Comparison of ENCODE assay signal across 9 cellular contexts in genomic region chr4:91064157-91064853, GRCh38.
DNase-seq lines count a peak whose midpoint lies in the region; ATAC-seq, FAIRE-seq and TF ChIP-seq lines count a peak whose summit lies in the region.
"Had no signal": no experiment of that assay in that cellular context is flagged by ENCODE, and none has a peak within 500 bp of the region (broad histone marks: within the 10 kb centered on the region; RNA-seq: fewer than 3 reads in every experiment).

No MANE protein-coding gene starts in this region.

- H3K36me3 ChIP-seq in astrocyte (ENCODE audit: insufficient read depth, low read length): no peaks in the 10 kb centered on the region

- no peaks in the 10 kb centered on the region for H3K79me2 ChIP-seq in astrocyte (ENCODE audit: insufficient read depth, low read length)

- FAIRE-seq in astrocyte (lab: Jason Lieb, UNC): no peak

- no peaks in the 10 kb centered on the region for H4K20me1 ChIP-seq in astrocyte (ENCODE audit: insufficient read depth, low read length)

- H3K4me3 Mint-ChIP-seq in astrocyte (ENCODE audit: unreplicated experiment): no peak overlapping the region

- no peaks in the 10 kb centered on the region for H3K9me3 Mint-ChIP-seq in astrocyte (ENCODE audit: unreplicated experiment)

- no peak overlapping the region for H2AFZ ChIP-seq in astrocyte (ENCODE audit: low read depth, low read length)

- no peaks in the 10 kb centered on the region for H3K4me1 ChIP-seq in astrocyte (ENCODE audit: insufficient read depth, low read length)

- TF ChIP-seq CTCF in astrocyte (IDR thresholded peaks at IDR 0.05; ENCODE audit: insufficient read depth, low read depth, low read length): no peak

- H3K4me1 Mint-ChIP-seq in astrocyte (ENCODE audit: low read depth, unreplicated experiment): peaks cover 8% of the 10 kb centered on the region

- ATAC-seq in HG03378 (IDR thresholded peaks at IDR 0.05; ENCODE audit: unreplicated experiment) (no peak), esophagus mucosa (no peak)

- H3K9me3 ChIP-seq in astrocyte (ENCODE audit: insufficient read depth, low read depth, low read length): no peaks in the 10 kb centered on the region

- H3K36me3 Mint-ChIP-seq in astrocyte (ENCODE audit: low read depth, unreplicated experiment): no peaks in the 10 kb centered on the region

- no peaks in the 10 kb centered on the region for H3K27me3 Mint-ChIP-seq in astrocyte (ENCODE audit: low read depth, unreplicated experiment)

- H3K4me3 ChIP-seq in astrocyte (ENCODE audit: insufficient read depth, low read depth, low read length): no peak overlapping the region

- peak overlapping the region; percentile 6 for H3K27ac Mint-ChIP-seq in astrocyte (ENCODE audit: unreplicated experiment)

- no peak overlapping the region for H3K9ac ChIP-seq in astrocyte (ENCODE audit: low read length)

- H3K27ac ChIP-seq in astrocyte (ENCODE audit: low read depth, low read length): no peak overlapping the region
- H3K27ac ChIP-seq: HL-60 had no signal

- no peak overlapping the region for H3K4me2 ChIP-seq in astrocyte (ENCODE audit: low read length)

- peak; percentile 29 for DNase-seq in Daoy (ENCODE audit: low read depth)
- peak; percentile 29 for DNase-seq in NCI-H2081 treated with DMSO at 0.1 percent for 48 hours (lab: John Stamatoyannopoulos, UW)
- peak; percentile 16 for DNase-seq in astrocyte (ENCODE audit: low read depth)
- peak; percentile 95 for DNase-seq in myocyte (ENCODE audit: low read depth)
- no peak for DNase-seq in activated naive CD4-positive, alpha-beta T cell treated with anti-CD3 and anti-CD28 coated beads, Interleukin-2, amount 50 U/mL, for 16 hours
- DNase-seq in GF-D8 (lab: John Stamatoyannopoulos, UW): no peak

- no peaks in the 10 kb centered on the region for H3K27me3 ChIP-seq in astrocyte (ENCODE audit: insufficient read depth, low read length)

Comparison
In these comparisons a context has a peak if more than half of its experiments do, and no peak if none do; other contexts are left out.
1. DNase-seq: peak in Daoy (single experiment), NCI-H2081 treated with DMSO at 0.1 percent for 48 hours (single experiment), astrocyte (single experiment) and myocyte (single experiment); none in activated naive CD4-positive, alpha-beta T cell treated with anti-CD3 and anti-CD28 coated beads, Interleukin-2, amount 50 U/mL, for 16 hours (single experiment) and GF-D8 (single experiment).